ENCODE assay signal across 1 cellular context in genomic region chr1:55043011-55043410, GRCh38.
TF ChIP-seq lines count a peak whose summit lies in the region.

No MANE protein-coding gene starts in this region.

TF ChIP-seq in HepG2, 621 proteins besides CTCF, POLR2A, EP300 and RAD21:
- TF ChIP-seq UBTF (CRISPR knock-in tag; IDR thresholded peaks at IDR 0.05) (0 out of 2 replicates have a peak, but pooled peaks have one; percentile 11), ZNF883 (CRISPR knock-in tag; IDR thresholded peaks at IDR 0.05; ENCODE audit: not compliant biosample characterization) (no peak)
